ENCODE assay signal across 29 cellular contexts in genomic region chr6:134662077-134662476, GRCh38.
"Had no signal": no experiment of that assay in that cellular context is flagged by ENCODE, and none has a peak within 500 bp of the region (broad histone marks: within the 10 kb centered on the region; RNA-seq: fewer than 3 reads in every experiment).

No MANE protein-coding gene starts in this region.

- H3K36me3 Mint-ChIP-seq: naive thymus-derived CD4-positive, alpha-beta T cell; natural killer cell; neural progenitor cell; stimulated activated effector memory CD8-positive, alpha-beta T cell treated with anti-CD3 and anti-CD28 coated beads, Interleukin-12 subunit alpha, Interleukin-12 subunit beta, amount 100 ng/mL, for 72 hours; stimulated activated naive B cell treated with anti-CD40 and anti-IgM and Interleukin-4, amounts not matched to agents 10 μg/mL and 1 μg/mL and 100 μg/mL, for 72 hours; type B pancreatic cell had no signal

- H3K4me3 Mint-ChIP-seq: naive thymus-derived CD4-positive, alpha-beta T cell; natural killer cell; nephron; neural progenitor cell; stimulated activated effector memory CD8-positive, alpha-beta T cell treated with anti-CD3 and anti-CD28 coated beads, Interleukin-12 subunit alpha, Interleukin-12 subunit beta, amount 100 ng/mL, for 72 hours; stimulated activated naive B cell treated with anti-CD40 and anti-IgM and Interleukin-4, amounts not matched to agents 10 μg/mL and 1 μg/mL and 100 μg/mL, for 72 hours; stimulated activated naive CD8-positive, alpha-beta T cell treated with anti-CD3 and anti-CD28 coated beads, Interleukin-15, Interleukin-2, amounts not matched to agents 100 ng/mL and 50 ng/mL, for 24 hours; type B pancreatic cell had no signal

- H3K27ac Mint-ChIP-seq: naive thymus-derived CD4-positive, alpha-beta T cell; natural killer cell; neural progenitor cell; progenitor cell of endocrine pancreas; stimulated activated effector memory CD8-positive, alpha-beta T cell treated with anti-CD3 and anti-CD28 coated beads, Interleukin-12 subunit alpha, Interleukin-12 subunit beta, amount 100 ng/mL, for 72 hours; stimulated activated naive B cell treated with anti-CD40 and anti-IgM and Interleukin-4, amounts not matched to agents 10 μg/mL and 1 μg/mL and 100 μg/mL, for 72 hours; stimulated activated naive CD8-positive, alpha-beta T cell treated with anti-CD3 and anti-CD28 coated beads, Interleukin-15, Interleukin-2, amounts not matched to agents 100 ng/mL and 50 ng/mL, for 24 hours; type B pancreatic cell had no signal

- H3K9me3 Mint-ChIP-seq: naive thymus-derived CD4-positive, alpha-beta T cell; natural killer cell; nephron; neural progenitor cell; stimulated activated effector memory CD8-positive, alpha-beta T cell treated with anti-CD3 and anti-CD28 coated beads, Interleukin-12 subunit alpha, Interleukin-12 subunit beta, amount 100 ng/mL, for 72 hours; stimulated activated naive B cell treated with anti-CD40 and anti-IgM and Interleukin-4, amounts not matched to agents 10 μg/mL and 1 μg/mL and 100 μg/mL, for 72 hours; stimulated activated naive CD8-positive, alpha-beta T cell treated with anti-CD3 and anti-CD28 coated beads, Interleukin-15, Interleukin-2, amounts not matched to agents 100 ng/mL and 50 ng/mL, for 24 hours; type B pancreatic cell had no signal

- H3K4me3 ChIP-seq: neural progenitor cell, ovary, psoas muscle, right lobe of liver, sigmoid colon, stomach, thoracic aorta, thyroid gland, tibial nerve, upper lobe of right lung, uterus had no signal

- H3K27me3 ChIP-seq: neural progenitor cell, ovary, right lobe of liver, sigmoid colon, stomach, thyroid gland, tibial nerve, upper lobe of right lung, uterus had no signal

- H3K4me2 ChIP-seq: neural progenitor cell had no signal

- H3K36me3 ChIP-seq: neural progenitor cell, ovary, right lobe of liver, sigmoid colon, stomach, thoracic aorta, thyroid gland, tibial nerve, upper lobe of right lung, uterus had no signal

- DNase-seq: naive thymus-derived CD4-positive, alpha-beta T cell; natural killer cell; nucleus accumbens; ovary; posterior cingulate gyrus; psoas muscle; right cardiac atrium; right lobe of liver; sigmoid colon; small intestine; stimulated activated CD4-positive, alpha-beta T cell treated with anti-CD3 and anti-CD28 coated beads, Interleukin-15, amount 100 ng/mL, for 24 hours; stimulated activated CD4-positive, alpha-beta T cell treated with anti-CD3 and anti-CD28 coated beads, Interleukin-2, amount 100 ng/mL, for 24 hours; stimulated activated CD4-positive, alpha-beta T cell treated with anti-CD3 and anti-CD28 coated beads, Interleukin-2, amount 100 ng/mL, for 48 hours; stimulated activated CD4-positive, alpha-beta T cell treated with anti-CD3 and anti-CD28 coated beads, Interleukin-4, amount 100 ng/mL, for 24 hours; stimulated activated naive B cell treated with anti-CD40 and anti-IgM and Interleukin-4, amounts not matched to agents 10 μg/mL and 1 μg/mL and 100 μg/mL, for 72 hours; stimulated activated naive CD4-positive, alpha-beta T cell treated with Interleukin-2 at 50 U/mL for 16 hours; stomach; thyroid gland; upper lobe of right lung; uterus had no signal

- H3K4me1 ChIP-seq: neural progenitor cell, parathyroid adenoma, psoas muscle, right lobe of liver, sigmoid colon, stomach, thyroid gland, tibial nerve, upper lobe of right lung, uterus had no signal

- H3K9ac ChIP-seq: neural progenitor cell, parathyroid adenoma had no signal

- ATAC-seq: naive thymus-derived CD4-positive, alpha-beta T cell; natural killer cell; psoas muscle; right cardiac atrium; right lobe of liver; stimulated activated effector memory CD8-positive, alpha-beta T cell treated with anti-CD3 and anti-CD28 coated beads, Interleukin-12 subunit alpha, Interleukin-12 subunit beta, amount 100 ng/mL, for 72 hours; stimulated activated naive B cell treated with anti-CD40 and anti-IgM and Interleukin-4, amounts not matched to agents 10 μg/mL and 1 μg/mL and 100 μg/mL, for 72 hours; upper lobe of right lung had no signal

- H3K27me3 Mint-ChIP-seq: progenitor cell of endocrine pancreas; stimulated activated naive B cell treated with anti-CD40 and anti-IgM and Interleukin-4, amounts not matched to agents 10 μg/mL and 1 μg/mL and 100 μg/mL, for 72 hours; stimulated activated naive CD8-positive, alpha-beta T cell treated with anti-CD3 and anti-CD28 coated beads, Interleukin-15, Interleukin-2, amounts not matched to agents 100 ng/mL and 50 ng/mL, for 24 hours; type B pancreatic cell had no signal

- H3K9me3 ChIP-seq: ovary, psoas muscle, right lobe of liver, sigmoid colon, stomach, thoracic aorta, thyroid gland, tibial nerve, upper lobe of right lung, uterus had no signal

- H3K27ac ChIP-seq: neural progenitor cell, ovary, parathyroid adenoma, psoas muscle, right lobe of liver, sigmoid colon, stomach, thoracic aorta, thyroid gland, tibial nerve, upper lobe of right lung, uterus had no signal

- H3K4me1 Mint-ChIP-seq: natural killer cell; neural progenitor cell; stimulated activated effector memory CD8-positive, alpha-beta T cell treated with anti-CD3 and anti-CD28 coated beads, Interleukin-12 subunit alpha, Interleukin-12 subunit beta, amount 100 ng/mL, for 72 hours; stimulated activated naive B cell treated with anti-CD40 and anti-IgM and Interleukin-4, amounts not matched to agents 10 μg/mL and 1 μg/mL and 100 μg/mL, for 72 hours had no signal
